15 cellular contexts compared by ENCODE assay signal in genomic region chr12:105317453-105317852, GRCh38. TPM values are rescaled to one million over a fixed set of nuclear protein-coding genes. Genes with fewer than 3 reads are reported as not detected.
DNase-seq lines count a peak whose midpoint lies in the region; ATAC-seq, FAIRE-seq and TF ChIP-seq lines count a peak whose summit lies in the region.
"Had no signal": no experiment of that assay in that cellular context is flagged by ENCODE, and none has a peak within 500 bp of the region (broad histone marks: within the 10 kb centered on the region; RNA-seq: fewer than 3 reads in every experiment).

No MANE protein-coding gene starts in this region.

- peaks cover 5% of the 10 kb centered on the region for H3K9me3 Mint-ChIP-seq in CD4-positive, alpha-beta T cell

- peaks cover 0 to 17% (median 11%) of the 10 kb centered on the region in 3 donors for H3K4me1 ChIP-seq in pancreas

- DNase-seq in BJ (ENCODE audit: low read depth) (peak; percentile 77), RCC 7860 (ENCODE audit: low spot score) (peak; percentile 76), fibroblast of the aortic adventitia (ENCODE audit: low read depth) (peak; percentile 72), pancreas (no peak), hippocampal formation (lab: John Stamatoyannopoulos, UW) (no peak), KG1 (lab: John Stamatoyannopoulos, UW) (no peak)
- DNase-seq in CD4-positive, alpha-beta T cell, result no peak
- DNase-seq: activated CD4-positive, alpha-beta T cell treated with anti-CD3 and anti-CD28 coated beads, Interleukin-2, amount 10 ng/mL, durations not matched to agents 7 days and 5 days; PC-9; stimulated activated naive CD8-positive, alpha-beta T cell treated with anti-CD3 and anti-CD28 coated beads, Interleukin-15, amount 100 ng/mL, for 72 hours had no signal

- TF ChIP-seq CTCF in BJ (IDR thresholded peaks at IDR 0.05; ENCODE audit: insufficient read depth, low read depth, low read length), result no peak
- TF ChIP-seq CTCF in fibroblast of the aortic adventitia (IDR thresholded peaks at IDR 0.05; ENCODE audit: insufficient read depth, low read length), result no peak
- no peak for TF ChIP-seq CTCF in pancreas (IDR thresholded peaks at IDR 0.05)
- TF ChIP-seq CTCF in CD4-positive, alpha-beta T cell (IDR thresholded peaks at IDR 0.05), result no peak

- H3K4me3 Mint-ChIP-seq in CD4-positive, alpha-beta T cell, result no peak overlapping the region
- H3K4me3 Mint-ChIP-seq: activated CD4-positive, alpha-beta T cell treated with anti-CD3 and anti-CD28 coated beads, Interleukin-2, amount 10 ng/mL, durations not matched to agents 7 days and 5 days; activated T-helper 17 cell treated with anti-CD3 and anti-CD28 coated beads, Interleukin-2, amount 50 U/mL, for 72 hours; stimulated activated naive CD8-positive, alpha-beta T cell treated with anti-CD3 and anti-CD28 coated beads, Interleukin-15, amount 100 ng/mL, for 72 hours had no signal

- peaks cover 19% of the 10 kb centered on the region for H3K4me1 Mint-ChIP-seq in CD4-positive, alpha-beta T cell (ENCODE audit: low read depth)

- no peak overlapping the region for H3K4me3 ChIP-seq in BJ (ENCODE audit: low read depth, low read length)
- H3K4me3 ChIP-seq in fibroblast of the aortic adventitia (ENCODE audit: low read depth, low read length), result no peak overlapping the region
- no peak overlapping the region for H3K4me3 ChIP-seq in pancreas
- H3K4me3 ChIP-seq: mucosa of descending colon, PC-9 had no signal

- POLR2A ChIA-PET in BJ (lab: Charles Lee), result interaction anchor here (0.6 kb wide), 1 partner anchor 233 kb away, joined by 4 read pairs; no protein-coding TSS in a partner anchor
- POLR2A ChIA-PET in CD4-positive, alpha-beta T cell (lab: Charles Lee), result no interaction called here

- peak overlapping the region in 3 of 4 donors; percentile 38 to 67 (median 62) for H3K27ac ChIP-seq in pancreas
- H3K27ac ChIP-seq in CD4-positive, alpha-beta T cell (ENCODE audit: low read depth, low read length), result no peak overlapping the region
- H3K27ac ChIP-seq: HL-60, PC-9 had no signal

- H3K36me3 ChIP-seq in BJ (ENCODE audit: control insufficient read depth, insufficient read depth, low read length), result no peaks in the 10 kb centered on the region
- H3K36me3 ChIP-seq in pancreas, result no peaks in the 10 kb centered on the region

- H3K27ac Mint-ChIP-seq in CD4-positive, alpha-beta T cell, result no peak overlapping the region
- H3K27ac Mint-ChIP-seq: activated CD4-positive, alpha-beta T cell treated with anti-CD3 and anti-CD28 coated beads, Interleukin-2, amount 10 ng/mL, durations not matched to agents 7 days and 5 days; activated T-helper 17 cell treated with anti-CD3 and anti-CD28 coated beads, Interleukin-2, amount 50 U/mL, for 72 hours; stimulated activated naive CD8-positive, alpha-beta T cell treated with anti-CD3 and anti-CD28 coated beads, Interleukin-15, amount 100 ng/mL, for 72 hours had no signal

- no peaks in the 10 kb centered on the region for H3K27me3 Mint-ChIP-seq in CD4-positive, alpha-beta T cell
- H3K27me3 Mint-ChIP-seq: activated CD4-positive, alpha-beta T cell treated with anti-CD3 and anti-CD28 coated beads, Interleukin-2, amount 10 ng/mL, durations not matched to agents 7 days and 5 days; activated T-helper 17 cell treated with anti-CD3 and anti-CD28 coated beads, Interleukin-2, amount 50 U/mL, for 72 hours; stimulated activated naive CD8-positive, alpha-beta T cell treated with anti-CD3 and anti-CD28 coated beads, Interleukin-15, amount 100 ng/mL, for 72 hours had no signal

- no peak for FAIRE-seq in RCC 7860 (lab: Jason Lieb, UNC)
- no peak for FAIRE-seq in pancreas (lab: Jason Lieb, UNC)
- FAIRE-seq: GM19239 had no signal

- 30 to 54% methylated on average over 2 of the region's 2 CpGs for WGBS in pancreas, 2 donors

- CTCF ChIA-PET in BJ (lab: Yijun Ruan, JAX), result interaction anchor here (0.6 to 1.8 kb wide), 3 partner anchors 40 to 874 kb away, joined by 4 read pairs; no protein-coding TSS in a partner anchor
- CTCF ChIA-PET in CD4-positive, alpha-beta T cell (lab: Charles Lee), result no interaction called here

- intact Hi-C loops in pancreas (cut with DNase I), result no loop called here
- intact Hi-C loops in CD4-positive, alpha-beta T cell (cut with DNase I, micrococcal nuclease), result no loop called here

- ATAC-seq in pancreas (peak in 3 of 4 donors; percentile 3 to 28 (median 23)), GM18907 (IDR thresholded peaks at IDR 0.05; ENCODE audit: unreplicated experiment) (no peak)
- no peak for ATAC-seq in CD4-positive, alpha-beta T cell (ENCODE audit: poor library complexity)
- ATAC-seq: activated T-helper 17 cell treated with anti-CD3 and anti-CD28 coated beads, Interleukin-2, amount 50 U/mL, for 72 hours; stimulated activated naive CD8-positive, alpha-beta T cell treated with anti-CD3 and anti-CD28 coated beads, Interleukin-15, amount 100 ng/mL, for 72 hours had no signal

- H3K9me3 ChIP-seq in pancreas, result no peaks in the 10 kb centered on the region
- no peaks in the 10 kb centered on the region for H3K9me3 ChIP-seq in CD4-positive, alpha-beta T cell (ENCODE audit: control insufficient read depth, low read length)

- H3K27me3 ChIP-seq in BJ (ENCODE audit: control insufficient read depth, insufficient read depth, low read length), result no peaks in the 10 kb centered on the region
- no peaks in the 10 kb centered on the region for H3K27me3 ChIP-seq in pancreas
- no peaks in the 10 kb centered on the region for H3K27me3 ChIP-seq in CD4-positive, alpha-beta T cell (ENCODE audit: control insufficient read depth, insufficient read depth, low read length)

- H3K36me3 Mint-ChIP-seq in CD4-positive, alpha-beta T cell (ENCODE audit: low read depth), result no peaks in the 10 kb centered on the region

RNA-seq across cellular contexts. Expression of gene C12orf75, which starts 13.0 kb away (rescaled TPM):
- 365 and 674 TPM in 2 replicates for polyA plus RNA-seq in BJ (2011; rRNA removed)
- 66.1 and 73.6 TPM in 2 replicates for polyA minus RNA-seq in BJ (2011; rRNA and poly(A)+ RNA removed)
- 31.7 and 130 TPM in 2 replicates for total RNA-seq in fibroblast of the aortic adventitia (ENCODE audit: low replicate concordance)
- total RNA-seq in pancreas, result 10 to 100 TPM; 20.2 to 68.1 (median 37.4) TPM
- polyA plus RNA-seq in pancreas, result 100 to 1,000 TPM in 1 of 2 donors, 10 to 100 TPM in 1; 48.5 to 104 TPM
- 10 to 100 TPM; 16.7 to 17.0 TPM for total RNA-seq in CD4-positive, alpha-beta T cell

Comparison
In these comparisons a context has a peak if more than half of its experiments do, and no peak if none do; other contexts are left out.
1. DNase-seq: peak in BJ (single experiment), RCC 7860 (single experiment) and fibroblast of the aortic adventitia (single experiment); none in pancreas (0 of 6), CD4-positive, alpha-beta T cell (0 of 10), hippocampal formation (0 of 2) and KG1 (single experiment).
2. ATAC-seq: peak in pancreas (3 of 4); none in CD4-positive, alpha-beta T cell (single experiment) and GM18907 (single experiment).